Comparison of ENCODE assay signal across 8 cellular contexts in the genomic region with DNA sequence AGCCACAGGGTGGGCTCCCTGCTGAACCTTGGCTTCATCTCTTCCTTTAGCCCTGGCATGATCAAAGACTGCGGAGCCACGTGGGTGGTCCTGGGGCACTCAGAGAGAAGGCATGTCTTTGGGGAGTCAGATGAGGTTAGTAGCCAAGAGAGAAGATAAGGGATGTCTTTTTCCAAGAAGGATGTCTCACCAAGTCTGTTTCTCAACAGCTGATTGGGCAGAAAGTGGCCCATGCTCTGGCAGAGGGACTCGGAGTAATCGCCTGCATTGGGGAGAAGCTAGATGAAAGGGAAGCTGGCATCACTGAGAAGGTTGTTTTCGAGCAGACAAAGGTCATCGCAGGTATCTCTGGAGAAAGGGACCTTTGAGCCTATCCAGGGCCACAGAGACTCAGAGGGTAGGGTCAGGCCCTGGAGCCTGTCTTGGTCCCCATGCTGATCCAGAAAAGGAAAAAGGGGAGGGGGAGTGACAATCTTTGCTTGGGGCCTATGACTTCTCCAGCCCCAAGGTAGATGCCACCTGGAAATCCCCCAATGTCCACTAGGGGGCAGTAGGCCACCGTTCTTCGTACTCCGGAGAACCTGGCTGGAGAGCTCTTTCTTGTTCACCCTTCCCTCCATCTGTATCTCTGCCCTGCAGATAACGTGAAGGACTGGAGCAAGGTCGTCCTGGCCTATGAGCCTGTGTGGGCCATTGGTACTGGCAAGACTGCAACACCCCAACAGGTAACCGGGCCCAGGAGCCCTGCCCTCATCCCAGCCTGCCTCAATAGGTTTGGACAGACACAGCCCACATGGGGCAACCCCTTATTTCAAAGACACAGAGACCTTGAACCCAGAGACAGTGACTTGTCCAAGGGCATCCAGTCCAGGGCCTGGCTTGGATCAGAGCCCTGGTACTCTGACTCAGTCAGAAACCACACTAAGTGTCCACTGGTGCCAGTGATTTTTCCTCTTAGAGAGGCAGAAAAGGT. TPM values are rescaled to one million over a fixed set of nuclear protein-coding genes. Genes with fewer than 3 reads are reported as not detected.
A peak's percentile ranks its signal among the peaks of the same experiment; 100 is the strongest.
DNase-seq lines count a peak whose midpoint lies in the region; ATAC-seq and TF ChIP-seq lines count a peak whose summit lies in the region.

No MANE protein-coding gene starts in this region.

- CTCF ChIA-PET in CD8-positive, alpha-beta memory T cell (lab: Charles Lee): interaction anchor here (0.6 to 11.0 kb wide), 32 partner anchors 11 to 256 kb away, joined by 3 to 135 read pairs (median 4); a partner anchor contains a TSS

- POLR2A ChIA-PET in CD8-positive, alpha-beta memory T cell (lab: Charles Lee): interaction anchor here (0.5 to 3.8 kb wide), 10 partner anchors 16 to 226 kb away, joined by 3 to 36 read pairs (median 4); a partner anchor contains a TSS

- H3K36me3 Mint-ChIP-seq in CD8-positive, alpha-beta memory T cell: peaks cover 2 to 66% (median 12%) of the 10 kb centered on the region in 3 donors
- peaks cover 86% of the 10 kb centered on the region for H3K36me3 Mint-ChIP-seq in activated T-cell treated with anti-CD3 and anti-CD28 coated beads, Interleukin-2, amount 50 U/mL, for 24 hours (ENCODE audit: low read depth)
- H3K36me3 Mint-ChIP-seq in natural killer cell: no peaks in the 10 kb centered on the region
- peaks cover 52 to 71% of the 10 kb centered on the region in 2 donors for H3K36me3 Mint-ChIP-seq in stimulated activated naive B cell treated with anti-CD40 and anti-IgM and Interleukin-4, amounts not matched to agents 10 μg/mL and 1 μg/mL and 100 μg/mL, for 72 hours

- H3K4me1 Mint-ChIP-seq in CD8-positive, alpha-beta memory T cell: peaks cover 48 to 61% (median 52%) of the 10 kb centered on the region in 3 donors
- H3K4me1 Mint-ChIP-seq in activated T-cell treated with anti-CD3 and anti-CD28 coated beads, Interleukin-2, amount 50 U/mL, for 24 hours (ENCODE audit: low read depth): peaks cover 57% of the 10 kb centered on the region
- peaks cover 44 to 58% of the 10 kb centered on the region in 2 donors for H3K4me1 Mint-ChIP-seq in natural killer cell
- peaks cover 51 to 72% of the 10 kb centered on the region in 2 donors for H3K4me1 Mint-ChIP-seq in stimulated activated naive B cell treated with anti-CD40 and anti-IgM and Interleukin-4, amounts not matched to agents 10 μg/mL and 1 μg/mL and 100 μg/mL, for 72 hours

- TF ChIP-seq CTCF in natural killer cell (IDR thresholded peaks at IDR 0.05): peak; percentile 84

- H3K27ac Mint-ChIP-seq in CD8-positive, alpha-beta memory T cell: peak overlapping the region; percentile 82 to 92 (median 86)
- H3K27ac Mint-ChIP-seq in activated T-cell treated with anti-CD3 and anti-CD28 coated beads, Interleukin-2, amount 50 U/mL, for 24 hours: peak overlapping the region; percentile 97
- H3K27ac Mint-ChIP-seq in natural killer cell: peak overlapping the region; percentile 72 to 84
- peak overlapping the region; percentile 95 for H3K27ac Mint-ChIP-seq in stimulated activated naive B cell treated with anti-CD40 and anti-IgM and Interleukin-4, amounts not matched to agents 10 μg/mL and 1 μg/mL and 100 μg/mL, for 72 hours

- H3K9me3 ChIP-seq in CD8-positive, alpha-beta memory T cell (ENCODE audit: low read length): no peaks in the 10 kb centered on the region

- H3K4me1 ChIP-seq in CD8-positive, alpha-beta memory T cell (ENCODE audit: insufficient read depth, low read length): peaks cover 42% of the 10 kb centered on the region

- TF ChIP-seq EP300 in Ishikawa (IDR thresholded peaks at IDR 0.05; ENCODE audit: borderline replicate concordance): no peak

- H3K27me3 Mint-ChIP-seq in CD8-positive, alpha-beta memory T cell: no peaks in the 10 kb centered on the region
- H3K27me3 Mint-ChIP-seq in activated T-cell treated with anti-CD3 and anti-CD28 coated beads, Interleukin-2, amount 50 U/mL, for 24 hours: no peaks in the 10 kb centered on the region
- H3K27me3 Mint-ChIP-seq in natural killer cell (ENCODE audit: low read depth in 2 of 2): no peaks in the 10 kb centered on the region
- H3K27me3 Mint-ChIP-seq in stimulated activated naive B cell treated with anti-CD40 and anti-IgM and Interleukin-4, amounts not matched to agents 10 μg/mL and 1 μg/mL and 100 μg/mL, for 72 hours: no peaks in the 10 kb centered on the region

- peak; percentile 76 to 87 (median 79) for DNase-seq in CD8-positive, alpha-beta memory T cell
- peak; percentile 26 for DNase-seq in OCI-M2 (lab: John Stamatoyannopoulos, UW; ENCODE audit: unreplicated experiment)
- peak; percentile 87 for DNase-seq in activated T-cell treated with anti-CD3 and anti-CD28 coated beads, Interleukin-2, amount 50 U/mL, for 24 hours
- peak; percentile 56 for DNase-seq in fibroblast of gingiva (ENCODE audit: low read depth)
- peak; percentile 81 for DNase-seq in natural killer cell
- DNase-seq in stimulated activated naive B cell treated with anti-CD40 and anti-IgM and Interleukin-4, amounts not matched to agents 10 μg/mL and 1 μg/mL and 100 μg/mL, for 72 hours: peak; percentile 69

- intact Hi-C loops in natural killer cell (cut with micrococcal nuclease): loop anchor here (1.0 kb wide), 3 partner anchors 17 to 244 kb away; a partner anchor contains a TSS

- TF ChIP-seq RAD21 in Ishikawa (IDR thresholded peaks at IDR 0.05; ENCODE audit: low read depth): peak; percentile 64

- ATAC-seq in natural killer cell (peak in 1 of 3 donors; percentile 7), GM18520 (IDR thresholded peaks at IDR 0.05; ENCODE audit: unreplicated experiment) (no peak)
- ATAC-seq in stimulated activated naive B cell treated with anti-CD40 and anti-IgM and Interleukin-4, amounts not matched to agents 10 μg/mL and 1 μg/mL and 100 μg/mL, for 72 hours (replicated peaks): peak; percentile 8 to 11

- peaks cover 23% of the 10 kb centered on the region for H3K36me3 ChIP-seq in CD8-positive, alpha-beta memory T cell (ENCODE audit: insufficient read depth, low read length)

- H3K27ac ChIP-seq in CD8-positive, alpha-beta memory T cell (ENCODE audit: low read depth, low read length): peak overlapping the region; percentile 76

- H3K4me3 ChIP-seq in CD8-positive, alpha-beta memory T cell (ENCODE audit: low read length): no peak overlapping the region

- no peaks in the 10 kb centered on the region for H3K9me3 Mint-ChIP-seq in CD8-positive, alpha-beta memory T cell
- no peaks in the 10 kb centered on the region for H3K9me3 Mint-ChIP-seq in activated T-cell treated with anti-CD3 and anti-CD28 coated beads, Interleukin-2, amount 50 U/mL, for 24 hours
- no peaks in the 10 kb centered on the region for H3K9me3 Mint-ChIP-seq in natural killer cell
- no peaks in the 10 kb centered on the region for H3K9me3 Mint-ChIP-seq in stimulated activated naive B cell treated with anti-CD40 and anti-IgM and Interleukin-4, amounts not matched to agents 10 μg/mL and 1 μg/mL and 100 μg/mL, for 72 hours

- H3K4me3 Mint-ChIP-seq in CD8-positive, alpha-beta memory T cell: peak overlapping the region; percentile 85 to 96 (median 92)
- peak overlapping the region; percentile 95 for H3K4me3 Mint-ChIP-seq in activated T-cell treated with anti-CD3 and anti-CD28 coated beads, Interleukin-2, amount 50 U/mL, for 24 hours
- peak overlapping the region; percentile 82 for H3K4me3 Mint-ChIP-seq in natural killer cell
- H3K4me3 Mint-ChIP-seq in stimulated activated naive B cell treated with anti-CD40 and anti-IgM and Interleukin-4, amounts not matched to agents 10 μg/mL and 1 μg/mL and 100 μg/mL, for 72 hours: peak overlapping the region; percentile 96 to 97

- no peaks in the 10 kb centered on the region for H3K27me3 ChIP-seq in CD8-positive, alpha-beta memory T cell (ENCODE audit: insufficient read depth, low read length, poor library complexity, severe bottlenecking)

TF ChIP-seq in Ishikawa, 13 proteins besides CTCF, POLR2A, EP300 and RAD21:
- TF ChIP-seq, protein P1, sequence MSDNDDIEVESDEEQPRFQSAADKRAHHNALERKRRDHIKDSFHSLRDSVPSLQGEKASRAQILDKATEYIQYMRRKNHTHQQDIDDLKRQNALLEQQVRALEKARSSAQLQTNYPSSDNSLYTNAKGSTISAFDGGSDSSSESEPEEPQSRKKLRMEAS (IDR thresholded peaks at IDR 0.05): no peak
- no peak for TF ChIP-seq ZBTB7A (IDR thresholded peaks at IDR 0.05; ENCODE audit: low read depth)
- TF ChIP-seq CREB1 (IDR thresholded peaks at IDR 0.05; ENCODE audit: low read depth): no peak
- TF ChIP-seq, protein P2, sequence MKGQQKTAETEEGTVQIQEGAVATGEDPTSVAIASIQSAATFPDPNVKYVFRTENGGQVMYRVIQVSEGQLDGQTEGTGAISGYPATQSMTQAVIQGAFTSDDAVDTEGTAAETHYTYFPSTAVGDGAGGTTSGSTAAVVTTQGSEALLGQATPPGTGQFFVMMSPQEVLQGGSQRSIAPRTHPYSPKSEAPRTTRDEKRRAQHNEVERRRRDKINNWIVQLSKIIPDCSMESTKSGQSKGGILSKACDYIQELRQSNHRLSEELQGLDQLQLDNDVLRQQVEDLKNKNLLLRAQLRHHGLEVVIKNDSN (IDR thresholded peaks at IDR 0.05): no peak
- no peak for TF ChIP-seq EGR1 (IDR thresholded peaks at IDR 0.05)
- TF ChIP-seq TEAD4 (IDR thresholded peaks at IDR 0.05): no peak
- no peak for TF ChIP-seq NFIC (IDR thresholded peaks at IDR 0.05)
- no peak for TF ChIP-seq TAF1 (IDR thresholded peaks at IDR 0.05; ENCODE audit: low read depth)
- no peak for TF ChIP-seq TCF12 (IDR thresholded peaks at IDR 0.05; ENCODE audit: low read depth)
- no peak for TF ChIP-seq FOXM1 (IDR thresholded peaks at IDR 0.05; ENCODE audit: borderline replicate concordance, low read depth)
TF ChIP-seq in Ishikawa: peak in this region for 0.

RNA-seq across cellular contexts. Expression of a gene that starts 2.0 kb away (rescaled TPM):
- 1,000 to 10,000 TPM; 1,331 to 1,374 TPM for total RNA-seq in CD8-positive, alpha-beta memory T cell
- polyA plus RNA-seq in CD8-positive, alpha-beta memory T cell: 613 TPM
- 100 to 1,000 TPM; 167 to 196 (median 189) TPM for total RNA-seq in natural killer cell

RNA-seq across cellular contexts. Expression of a gene that starts 3.8 kb away (rescaled TPM):
- total RNA-seq in CD8-positive, alpha-beta memory T cell: 1 to 10 TPM; 7.7 to 8.1 TPM
- 11.4 TPM for polyA plus RNA-seq in CD8-positive, alpha-beta memory T cell
- 10 to 100 TPM in 1 of 3 donors, 1 to 10 TPM in 2; 8.1 to 19.1 (median 8.4) TPM for total RNA-seq in natural killer cell

RNA-seq across cellular contexts. Expression of a gene that starts 17.4 kb away (rescaled TPM):
- 100 to 1,000 TPM; 154 TPM for total RNA-seq in CD8-positive, alpha-beta memory T cell
- 49.7 TPM for polyA plus RNA-seq in CD8-positive, alpha-beta memory T cell
- total RNA-seq in natural killer cell: 10 to 100 TPM; 48.3 to 67.2 (median 57.2) TPM

RNA-seq across cellular contexts. Expression of a gene that starts 18.2 kb away (rescaled TPM):
- 10 to 100 TPM; 35.9 to 37.6 TPM for total RNA-seq in CD8-positive, alpha-beta memory T cell
- 0.68 TPM for polyA plus RNA-seq in CD8-positive, alpha-beta memory T cell
- 1 to 10 TPM; 1.4 to 3.3 (median 1.4) TPM for total RNA-seq in natural killer cell

RNA-seq across cellular contexts. Expression of a gene that starts 28.6 kb away (rescaled TPM):
- total RNA-seq in CD8-positive, alpha-beta memory T cell: under 1 TPM; 0.48 to 0.78 TPM
- polyA plus RNA-seq in CD8-positive, alpha-beta memory T cell: not detected
- total RNA-seq in natural killer cell: not detected

Comparison
In these comparisons a context has a peak if more than half of its experiments do, and no peak if none do; other contexts are left out.
1. DNase-seq: peak in every context shown above with its lines; median percentile 87 in activated T-cell treated with anti-CD3 and anti-CD28 coated beads, Interleukin-2, amount 50 U/mL, for 24 hours; 81 in natural killer cell; 79 in CD8-positive, alpha-beta memory T cell; 69 in stimulated activated naive B cell treated with anti-CD40 and anti-IgM and Interleukin-4, amounts not matched to agents 10 μg/mL and 1 μg/mL and 100 μg/mL, for 72 hours; 56 in fibroblast of gingiva; 26 in OCI-M2.
2. RNA of a gene that starts 2.0 kb away (total RNA-seq): 1,331 to 1,374 TPM in CD8-positive, alpha-beta memory T cell; 167 to 196 TPM in natural killer cell; every median in the first group is over 4 times any median in the second.
3. Peak in every context shown above with its lines, with median percentiles within 50 percentile points of each other: H3K27ac Mint-ChIP-seq and H3K4me3 Mint-ChIP-seq.